ENCODE assay signal across 15 cellular contexts in the genomic region with DNA sequence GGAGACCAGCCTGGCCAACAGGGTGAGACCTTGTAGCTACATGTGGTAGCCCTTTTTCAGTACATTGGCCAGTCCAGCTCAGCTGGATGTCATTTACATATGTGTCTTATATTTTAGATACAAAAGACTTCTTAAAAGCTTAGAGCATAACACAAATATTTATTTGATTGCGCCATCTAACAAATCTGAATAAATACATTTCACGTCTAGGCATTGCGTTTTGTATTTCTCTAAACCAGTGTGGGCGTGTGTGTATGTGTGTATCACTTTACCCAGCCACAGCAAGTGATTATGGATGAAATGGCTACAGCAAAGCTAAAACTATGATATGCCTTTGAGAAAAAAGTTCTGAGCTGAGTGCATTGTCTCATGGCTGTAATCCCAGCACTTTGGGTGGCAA. TPM values are rescaled to one million over a fixed set of nuclear protein-coding genes. Genes with fewer than 3 reads are reported as not detected.
A peak's percentile ranks its signal among the peaks of the same experiment; 100 is the strongest.
DNase-seq lines count a peak whose midpoint lies in the region; ATAC-seq and TF ChIP-seq lines count a peak whose summit lies in the region.
"Had no signal": no experiment of that assay in that cellular context is flagged by ENCODE, and none has a peak within 500 bp of the region (broad histone marks: within the 10 kb centered on the region; RNA-seq: fewer than 3 reads in every experiment).

No MANE protein-coding gene starts in this region.

- H3K4me3 ChIP-seq in neutrophil (ENCODE audit: low read depth in 1 of 2, low read length in 1 of 2) = no peak overlapping the region
- no peak overlapping the region for H3K4me3 ChIP-seq in testis
- H3K4me3 ChIP-seq: A549, BLaER1, HAP-1 had no signal

- H2BK15ac ChIP-seq in H9 (ENCODE audit: low read depth, low read length) = no peak overlapping the region

- H3K79me2 ChIP-seq in H9 (ENCODE audit: insufficient read depth, low read length) = no peaks in the 10 kb centered on the region; the same call in 1 of the 2 replicates

- H2BK120ac ChIP-seq in H9 (ENCODE audit: low read depth, low read length, poor library complexity, severe bottlenecking) = no peak overlapping the region

- H4K5ac ChIP-seq in H9 (ENCODE audit: insufficient read length, low read depth, low read length) = no peak overlapping the region

- no peak overlapping the region for H2BK5ac ChIP-seq in H9 (ENCODE audit: insufficient read length, low read length)

- no peak for ATAC-seq in natural killer cell treated with Interleukin-12 subunit alpha and Interleukin-12 subunit beta and Interleukin-15 and Interleukin-18, amount 100 ng/mL, for 72 hours
- ATAC-seq in natural killer cell = no peak
- ATAC-seq in central memory CD8-positive, alpha-beta T cell (replicated peaks; ENCODE audit: extremely low read depth, poor library complexity, severe bottlenecking) = no peak
- ATAC-seq in HG03521 (IDR thresholded peaks at IDR 0.05; ENCODE audit: unreplicated experiment) = no peak
- ATAC-seq: A549, HepG2 had no signal

- H3K27ac ChIP-seq in neutrophil (peak overlapping the region; percentile 56), testis (peak overlapping the region; percentile 50 to 55), H9 (ENCODE audit: insufficient read length, low read depth, low read length) (no peak overlapping the region)
- H3K27ac ChIP-seq: 22Rv1, A549, BLaER1 had no signal

- no peak for TF ChIP-seq POLR2A in testis (IDR thresholded peaks at IDR 0.05)

- peaks cover 65 to 69% of the 10 kb centered on the region in 2 experiments for H3K4me1 ChIP-seq in neutrophil (ENCODE audit: control insufficient read depth in 1 of 2, insufficient read depth in 1 of 2, low read depth in 1 of 2, low read length in 1 of 2)
- H3K4me1 ChIP-seq in testis = peaks cover 17% of the 10 kb centered on the region
- no peaks in the 10 kb centered on the region for H3K4me1 ChIP-seq in H9 (ENCODE audit: insufficient read depth, low read length)
- H3K4me1 ChIP-seq: A549, Caco-2, HAP-1 had no signal

- no peak overlapping the region for H2BK12ac ChIP-seq in H9 (ENCODE audit: insufficient read length, low read depth, low read length)

- DNase-seq in natural killer cell treated with Interleukin-12 subunit alpha and Interleukin-12 subunit beta and Interleukin-15 and Interleukin-18, amount 100 ng/mL, for 72 hours (ENCODE audit: low spot score) = no peak
- DNase-seq in natural killer cell (no peak), testis (no peak), globus pallidus (ENCODE audit: low spot score) (no peak), H9 (no peak)
- no peak for DNase-seq in central memory CD8-positive, alpha-beta T cell (ENCODE audit: low spot score in 2 of 2)
- DNase-seq: Caco-2; CD4-positive, CD25-positive, alpha-beta regulatory T cell had no signal

- no peak overlapping the region for H3K56ac ChIP-seq in H9 (ENCODE audit: insufficient read length, low read depth, low read length)

- WGBS in testis, 2 donors = 77 to 83% methylated on average over 4 of the region's 4 CpGs
- WGBS in H9 (ENCODE audit: extremely low coverage, insufficient read length, low lambda C conversion rate) = no CpG with 5 or more reads among the region's 4 CpGs

- no peak overlapping the region for H3K23ac ChIP-seq in H9 (ENCODE audit: insufficient read length, low read depth, low read length)

- no peak overlapping the region for H3K14ac ChIP-seq in H9 (ENCODE audit: insufficient read depth, low read length)

- no peak overlapping the region for H3K4ac ChIP-seq in H9 (ENCODE audit: low read depth, low read length)

- H4K8ac ChIP-seq in H9 (replicated peaks; ENCODE audit: insufficient read length, low read depth, low read length) = no peak overlapping the region

- H3K27me3 Mint-ChIP-seq in natural killer cell treated with Interleukin-12 subunit alpha and Interleukin-12 subunit beta and Interleukin-15 and Interleukin-18, amount 100 ng/mL, for 72 hours = no peaks in the 10 kb centered on the region
- no peaks in the 10 kb centered on the region for H3K27me3 Mint-ChIP-seq in natural killer cell (ENCODE audit: low read depth in 2 of 2)
- H3K27me3 Mint-ChIP-seq in central memory CD8-positive, alpha-beta T cell = no peaks in the 10 kb centered on the region
- no peaks in the 10 kb centered on the region for H3K27me3 Mint-ChIP-seq in H9 (ENCODE audit: low read depth)
- H3K27me3 Mint-ChIP-seq: CD4-positive, CD25-positive, alpha-beta regulatory T cell had no signal

- peaks cover 4% of the 10 kb centered on the region for H3K36me3 Mint-ChIP-seq in natural killer cell treated with Interleukin-12 subunit alpha and Interleukin-12 subunit beta and Interleukin-15 and Interleukin-18, amount 100 ng/mL, for 72 hours
- peaks cover 9% of the 10 kb centered on the region for H3K36me3 Mint-ChIP-seq in natural killer cell
- peaks cover 11% of the 10 kb centered on the region for H3K36me3 Mint-ChIP-seq in central memory CD8-positive, alpha-beta T cell (ENCODE audit: insufficient read depth)
- H3K36me3 Mint-ChIP-seq in H9 (ENCODE audit: insufficient read depth in 1 of 3, low read depth in 3 of 3) = no peaks in the 10 kb centered on the region

- H3K9me3 ChIP-seq in neutrophil (no peaks in the 10 kb centered on the region), testis (no peaks in the 10 kb centered on the region), H9 (ENCODE audit: control insufficient read depth, low read depth, low read length) (no peaks in the 10 kb centered on the region)
- H3K9me3 ChIP-seq: A549, BLaER1, Caco-2, HAP-1 had no signal

- no peak overlapping the region for H2AK5ac ChIP-seq in H9 (ENCODE audit: insufficient read length, low read length)

- no peak overlapping the region for H3K9ac ChIP-seq in H9 (ENCODE audit: extremely low read depth, insufficient read length, low read length)
- H3K9ac ChIP-seq: BLaER1 had no signal

- H3K27me3 ChIP-seq in neutrophil (no peaks in the 10 kb centered on the region), testis (no peaks in the 10 kb centered on the region), H9 (ENCODE audit: insufficient read depth, low read length) (no peaks in the 10 kb centered on the region)
- H3K27me3 ChIP-seq: BLaER1 had no signal

- H3K79me1 ChIP-seq in H9 (ENCODE audit: insufficient read depth, low read depth, low read length, poor library complexity, severe bottlenecking) = peaks cover 19% of the 10 kb centered on the region

- no peak overlapping the region for H4K91ac ChIP-seq in H9 (ENCODE audit: insufficient read length, low read depth, low read length)

- no peak overlapping the region for H2AFZ ChIP-seq in H9 (ENCODE audit: low read length)

- no peak overlapping the region for H3K18ac ChIP-seq in H9 (ENCODE audit: insufficient read length, low read depth, low read length)

- H3K36me3 ChIP-seq in neutrophil (no peaks in the 10 kb centered on the region), testis (ENCODE audit: low read depth, missing control alignments) (no peaks in the 10 kb centered on the region)
- H3K36me3 ChIP-seq: HAP-1 had no signal

- intact Hi-C loops in natural killer cell (cut with micrococcal nuclease) = no loop called here
- intact Hi-C loops in testis (cut with DNase I; ENCODE audit: low total_unique reads) = no loop called here

- H4K20me1 ChIP-seq in H9 (ENCODE audit: control insufficient read depth, insufficient read depth, insufficient read length) = no peaks in the 10 kb centered on the region

- no peak overlapping the region for H3K4me2 ChIP-seq in H9 (ENCODE audit: insufficient read depth, insufficient read length, low read length)
- H3K4me2 ChIP-seq: A549, BLaER1 had no signal

- H2BK20ac ChIP-seq in H9 (ENCODE audit: low read depth, low read length, poor library complexity, severe bottlenecking) = no peak overlapping the region

- peak overlapping the region; percentile 41 to 78 for H3K27ac Mint-ChIP-seq in natural killer cell treated with Interleukin-12 subunit alpha and Interleukin-12 subunit beta and Interleukin-15 and Interleukin-18, amount 100 ng/mL, for 72 hours
- H3K27ac Mint-ChIP-seq in natural killer cell (no peak overlapping the region), H9 (no peak overlapping the region; a peak in 1 of 7 replicates)
- peak overlapping the region; percentile 76 for H3K27ac Mint-ChIP-seq in central memory CD8-positive, alpha-beta T cell (ENCODE audit: low read depth)

- H3K9me3 Mint-ChIP-seq in natural killer cell treated with Interleukin-12 subunit alpha and Interleukin-12 subunit beta and Interleukin-15 and Interleukin-18, amount 100 ng/mL, for 72 hours = no peaks in the 10 kb centered on the region
- H3K9me3 Mint-ChIP-seq in natural killer cell = no peaks in the 10 kb centered on the region
- H3K9me3 Mint-ChIP-seq in central memory CD8-positive, alpha-beta T cell = no peaks in the 10 kb centered on the region
- H3K9me3 Mint-ChIP-seq in H9 = no peaks in the 10 kb centered on the region

- H3K4me1 Mint-ChIP-seq in natural killer cell treated with Interleukin-12 subunit alpha and Interleukin-12 subunit beta and Interleukin-15 and Interleukin-18, amount 100 ng/mL, for 72 hours (ENCODE audit: low read depth in 2 of 2) = peaks cover 38 to 52% of the 10 kb centered on the region in 2 donors
- H3K4me1 Mint-ChIP-seq in natural killer cell = peaks cover 38 to 47% of the 10 kb centered on the region in 2 donors
- peaks cover 36% of the 10 kb centered on the region for H3K4me1 Mint-ChIP-seq in central memory CD8-positive, alpha-beta T cell
- H3K4me1 Mint-ChIP-seq in H9 = no peaks in the 10 kb centered on the region

- TF ChIP-seq CTCF in natural killer cell (IDR thresholded peaks at IDR 0.05) (no peak), neutrophil (IDR thresholded peaks at IDR 0.05) (no peak), testis (IDR thresholded peaks at IDR 0.05) (no peak), H9 (conservative IDR thresholded peaks at IDR 0.05) (no peak)

- no peak overlapping the region for H3T11ph ChIP-seq in H9 (ENCODE audit: low read length)

- H3K4me3 Mint-ChIP-seq in natural killer cell treated with Interleukin-12 subunit alpha and Interleukin-12 subunit beta and Interleukin-15 and Interleukin-18, amount 100 ng/mL, for 72 hours = peak overlapping the region; percentile 36
- H3K4me3 Mint-ChIP-seq in natural killer cell = no peak overlapping the region
- no peak overlapping the region for H3K4me3 Mint-ChIP-seq in central memory CD8-positive, alpha-beta T cell
- no peak overlapping the region for H3K4me3 Mint-ChIP-seq in H9

- no peaks in the 10 kb centered on the region for H3K23me2 ChIP-seq in H9 (ENCODE audit: insufficient read length, low read depth, low read length, poor library complexity, severe bottlenecking)

RNA-seq across cellular contexts. Expression of a gene that starts 14.0 kb away (rescaled TPM):
- 10 to 100 TPM; 33.2 to 44.8 TPM for total RNA-seq in natural killer cell treated with Interleukin-12 subunit alpha and Interleukin-12 subunit beta and Interleukin-15 and Interleukin-18, amount 100 ng/mL, for 72 hours
- total RNA-seq in natural killer cell (10 to 100 TPM; 26.1 to 38.1 (median 31.7) TPM), testis (10 to 100 TPM; 62.5 to 78.4 TPM), H9 (2021) (17.3 and 18.0 TPM in 2 replicates)
- 70.2 TPM for polyA plus RNA-seq in testis (ENCODE audit: insufficient read depth, low read depth, low replicate concordance)

Comparison
In these comparisons a context has a peak if more than half of its experiments do, and no peak if none do; other contexts are left out.
1. H3K27ac Mint-ChIP-seq: peak in natural killer cell treated with Interleukin-12 subunit alpha and Interleukin-12 subunit beta and Interleukin-15 and Interleukin-18, amount 100 ng/mL, for 72 hours (2 of 2) and central memory CD8-positive, alpha-beta T cell (single experiment); none in natural killer cell (0 of 2) and H9 (0 of 3).